Comparison of ENCODE assay signal across 1 cellular context in the genomic region with DNA sequence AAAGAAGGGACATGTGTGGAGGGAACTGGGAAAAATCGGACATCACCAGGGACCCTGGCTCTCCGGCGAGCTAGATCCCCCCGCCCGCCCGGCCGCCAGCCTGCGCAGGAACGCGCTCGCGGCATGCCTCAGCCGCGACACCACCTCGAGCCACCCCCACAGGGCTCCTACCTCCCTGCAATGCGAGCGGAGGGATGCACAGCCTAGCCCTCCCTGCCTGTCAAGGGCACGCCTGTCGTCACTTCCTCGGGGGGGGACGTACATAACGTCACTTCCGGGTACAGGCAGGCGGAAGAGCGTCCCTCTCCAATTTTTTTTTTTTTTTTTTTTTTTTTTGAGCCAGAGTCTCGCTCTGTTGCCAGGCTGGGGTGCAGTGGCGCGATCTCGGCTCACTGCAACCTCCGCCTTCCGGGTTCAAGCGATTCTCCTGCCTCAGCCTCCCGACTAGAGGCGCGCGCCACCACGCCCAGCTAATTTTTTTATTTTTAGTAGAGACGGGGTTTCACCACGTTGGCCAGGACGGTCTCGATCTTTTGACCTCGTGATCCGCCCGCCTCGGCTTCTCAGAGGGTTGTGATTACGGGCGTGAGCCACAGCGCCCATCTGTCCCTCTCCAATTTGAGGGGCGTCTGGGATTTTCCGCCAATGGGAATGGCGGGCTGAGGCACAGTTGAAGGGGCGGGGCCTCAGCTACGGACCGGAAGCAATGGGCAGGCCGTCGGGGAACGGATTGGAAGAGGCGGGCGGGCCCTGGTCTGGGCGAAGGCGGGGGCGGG.
TF ChIP-seq lines count a peak whose summit lies in the region.

Gene TXN2, minus strand, starts transcription at position 248 of the 776 bp plus-strand sequence. CDS start 803 bp downstream, outside the sequence.

TF ChIP-seq in H1, 55 proteins besides CTCF, POLR2A, EP300 and RAD21:
- TF ChIP-seq KDM5A (IDR thresholded peaks at IDR 0.05; ENCODE audit: low read length): peak; percentile 87; the same call in 1 of the 2 replicates
- TF ChIP-seq TCF12 (IDR thresholded peaks at IDR 0.05; ENCODE audit: low read depth, low read length): no peak
- TF ChIP-seq PHF8 (conservative IDR thresholded peaks at IDR 0.05; ENCODE audit: low read depth, low read length): peak; percentile 52
- peak; percentile 89 for TF ChIP-seq TAF7 (optimal IDR thresholded peaks at IDR 0.05; ENCODE audit: borderline replicate concordance, low read depth, low read length)
- TF ChIP-seq, protein P1, sequence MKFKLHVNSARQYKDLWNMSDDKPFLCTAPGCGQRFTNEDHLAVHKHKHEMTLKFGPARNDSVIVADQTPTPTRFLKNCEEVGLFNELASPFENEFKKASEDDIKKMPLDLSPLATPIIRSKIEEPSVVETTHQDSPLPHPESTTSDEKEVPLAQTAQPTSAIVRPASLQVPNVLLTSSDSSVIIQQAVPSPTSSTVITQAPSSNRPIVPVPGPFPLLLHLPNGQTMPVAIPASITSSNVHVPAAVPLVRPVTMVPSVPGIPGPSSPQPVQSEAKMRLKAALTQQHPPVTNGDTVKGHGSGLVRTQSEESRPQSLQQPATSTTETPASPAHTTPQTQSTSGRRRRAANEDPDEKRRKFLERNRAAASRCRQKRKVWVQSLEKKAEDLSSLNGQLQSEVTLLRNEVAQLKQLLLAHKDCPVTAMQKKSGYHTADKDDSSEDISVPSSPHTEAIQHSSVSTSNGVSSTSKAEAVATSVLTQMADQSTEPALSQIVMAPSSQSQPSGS (IDR thresholded peaks at IDR 0.05; ENCODE audit: low read length): peak; percentile 72; the same call in 1 of the 2 replicates
- TF ChIP-seq BRCA1 (IDR thresholded peaks at IDR 0.05; ENCODE audit: low read depth, low read length): no peak
- no peak for TF ChIP-seq KDM1A (IDR thresholded peaks at IDR 0.05; ENCODE audit: borderline replicate concordance, low read length)
- peak; percentile 94 for TF ChIP-seq CREB1 (IDR thresholded peaks at IDR 0.05)
- 0 out of 2 replicates have a peak, but pooled peaks have one; percentile 30 for TF ChIP-seq TEAD4 (IDR thresholded peaks at IDR 0.05; ENCODE audit: low read depth, low read length)
- peak; percentile 88 for TF ChIP-seq POLR2AphosphoS5 (IDR thresholded peaks at IDR 0.05; ENCODE audit: low read depth, low read length)
- TF ChIP-seq GTF2F1 (IDR thresholded peaks at IDR 0.05; ENCODE audit: borderline replicate concordance, low read depth, low read length): peak; percentile 68; the same call in 1 of the 2 replicates
- TF ChIP-seq MAX (IDR thresholded peaks at IDR 0.05): 0 out of 2 replicates have a peak, but pooled peaks have one; percentile 38
- peak; percentile 85 for TF ChIP-seq KDM4A (IDR thresholded peaks at IDR 0.05; ENCODE audit: low read depth, low read length, severe bottlenecking)
- TF ChIP-seq GABPA (IDR thresholded peaks at IDR 0.05; ENCODE audit: borderline replicate concordance, insufficient read depth, low read length): peak; percentile 86
- 0 out of 2 replicates have a peak, but pooled peaks have one; percentile 21 for TF ChIP-seq CHD2 (IDR thresholded peaks at IDR 0.05; ENCODE audit: low read length)
- no peak for TF ChIP-seq E2F6 (IDR thresholded peaks at IDR 0.05)
- TF ChIP-seq HDAC2 (IDR thresholded peaks at IDR 0.05; ENCODE audit: borderline replicate concordance in 1 of 2, low read depth in 2 of 2, low read length in 2 of 2): 0 out of 4 replicates have a peak, but pooled peaks of 1 of the 2 experiments have one; percentile 56
- TF ChIP-seq, protein P2, sequence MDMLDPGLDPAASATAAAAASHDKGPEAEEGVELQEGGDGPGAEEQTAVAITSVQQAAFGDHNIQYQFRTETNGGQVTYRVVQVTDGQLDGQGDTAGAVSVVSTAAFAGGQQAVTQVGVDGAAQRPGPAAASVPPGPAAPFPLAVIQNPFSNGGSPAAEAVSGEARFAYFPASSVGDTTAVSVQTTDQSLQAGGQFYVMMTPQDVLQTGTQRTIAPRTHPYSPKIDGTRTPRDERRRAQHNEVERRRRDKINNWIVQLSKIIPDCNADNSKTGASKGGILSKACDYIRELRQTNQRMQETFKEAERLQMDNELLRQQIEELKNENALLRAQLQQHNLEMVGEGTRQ (IDR thresholded peaks at IDR 0.05; ENCODE audit: low read length): no peak
- no peak for TF ChIP-seq JUND (IDR thresholded peaks at IDR 0.05; ENCODE audit: low read length)
- TF ChIP-seq SRF (IDR thresholded peaks at IDR 0.05; ENCODE audit: low read depth, low read length): 0 out of 2 replicates have a peak, but pooled peaks have one; percentile 1
- TF ChIP-seq SIN3A (conservative IDR thresholded peaks at IDR 0.05 in 1 of 2, IDR thresholded peaks at IDR 0.05 in 1 of 2; ENCODE audit: low read depth in 1 of 2, low read length in 2 of 2): peak in 1 of 2 experiments; percentile 86; a peak in 2 of 4 replicates
- no peak for TF ChIP-seq RFX5 (IDR thresholded peaks at IDR 0.05; ENCODE audit: borderline replicate concordance, low read depth, low read length)
- peak; percentile 96 for TF ChIP-seq TAF1 (IDR thresholded peaks at IDR 0.05; ENCODE audit: low read depth, low read length)
- peak; percentile 89 for TF ChIP-seq ASH2L (IDR thresholded peaks at IDR 0.05; ENCODE audit: low read length)
- TF ChIP-seq TBP (IDR thresholded peaks at IDR 0.05; ENCODE audit: low read depth, low read length): peak; percentile 82
- TF ChIP-seq CTBP2 (IDR thresholded peaks at IDR 0.05; ENCODE audit: borderline replicate concordance, insufficient read depth, insufficient read length, low read length): no peak
- TF ChIP-seq YY1 (IDR thresholded peaks at IDR 0.05; ENCODE audit: low read depth, low read length): no peak
